In the genomic region with DNA sequence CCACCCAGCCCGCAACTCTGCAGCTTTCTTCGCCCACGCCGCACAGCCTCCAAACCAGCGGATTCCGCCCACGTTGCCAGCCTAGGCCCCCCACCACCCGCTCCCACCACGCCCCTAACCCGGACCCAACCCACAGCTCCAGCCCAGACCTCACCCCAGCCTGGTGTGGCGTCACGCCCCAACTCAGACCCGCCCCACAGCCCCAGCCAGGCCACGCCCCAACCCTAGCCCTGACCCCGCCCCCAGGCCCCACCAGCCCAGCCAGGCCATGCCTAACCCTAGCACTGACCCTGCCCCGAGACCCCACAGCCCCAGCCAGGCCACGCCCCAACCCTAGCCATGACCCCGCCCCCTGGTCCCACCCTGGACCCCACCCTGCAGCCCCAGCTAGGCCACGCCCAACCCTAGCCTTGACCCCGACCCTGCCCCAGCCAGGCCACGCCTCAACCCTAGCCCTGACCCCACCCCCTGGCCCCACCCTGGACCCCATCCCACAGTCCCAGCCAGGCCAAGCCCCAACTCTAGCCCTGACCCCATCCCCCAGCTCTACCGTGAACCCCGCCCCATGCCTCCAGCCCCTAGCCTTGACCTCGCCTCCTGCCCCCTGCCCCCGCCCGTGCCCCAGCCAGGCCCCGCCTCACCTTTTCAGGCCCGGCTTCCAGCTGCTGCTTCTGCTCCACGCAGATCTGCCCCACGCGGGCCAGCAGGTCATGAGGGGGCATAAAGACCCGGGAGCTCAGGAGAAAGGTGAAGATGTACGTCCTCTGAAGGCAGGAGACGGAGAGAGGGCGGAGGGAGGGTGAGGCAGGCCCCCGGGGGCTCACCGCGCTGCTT, we compare ENCODE assay signal across 1 cellular context.
TF ChIP-seq lines count a peak whose summit lies in the region.

No MANE protein-coding gene starts in this region.

TF ChIP-seq in K562, 482 proteins besides CTCF, POLR2A, EP300 and RAD21 (continued from another document):
- TF ChIP-seq ZNF124 (CRISPR knock-in tag; IDR thresholded peaks at IDR 0.05) (no peak), MBD2 (IDR thresholded peaks at IDR 0.05; ENCODE audit: borderline replicate concordance, low read depth) (peak; percentile 48; the same call in 1 of the 2 replicates), ESRRA (IDR thresholded peaks at IDR 0.05; ENCODE audit: borderline replicate concordance, low read depth) (0 out of 2 replicates have a peak, but pooled peaks have one; percentile 15)
TF ChIP-seq in K562: peak in this region for 15.
